8 cellular contexts compared by ENCODE assay signal in the genomic region with DNA sequence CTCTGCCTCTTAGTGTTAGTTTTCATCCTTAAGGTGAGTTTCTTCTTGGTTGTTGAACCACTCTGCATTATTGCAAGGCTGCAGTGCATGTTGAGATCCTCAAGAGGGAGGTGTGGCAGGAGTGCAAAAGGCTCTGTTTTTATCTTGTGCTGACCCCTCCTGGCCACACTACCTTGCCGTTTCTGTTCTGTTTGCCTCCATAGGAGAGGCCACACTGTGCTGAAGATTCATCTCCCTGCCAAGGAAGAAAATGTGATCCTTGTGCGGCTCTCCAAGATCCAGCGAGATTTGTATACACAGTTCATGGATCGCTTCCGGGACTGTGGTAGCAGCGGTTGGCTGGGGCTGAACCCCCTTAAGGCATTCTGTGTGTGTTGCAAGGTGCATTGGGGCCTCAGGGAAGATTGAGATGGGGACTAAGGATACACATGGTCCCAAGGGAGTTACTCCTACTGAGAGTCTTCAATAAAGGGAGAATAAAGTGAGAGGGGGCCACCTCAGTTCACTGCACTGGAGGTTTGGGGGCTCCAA. TPM values are rescaled to one million over a fixed set of nuclear protein-coding genes. Genes with fewer than 3 reads are reported as not detected.
A peak's percentile ranks its signal among the peaks of the same experiment; 100 is the strongest.
DNase-seq lines count a peak whose midpoint lies in the region; ATAC-seq, FAIRE-seq and TF ChIP-seq lines count a peak whose summit lies in the region.

No MANE protein-coding gene starts in this region.

- CTCF ChIA-PET in K562 (lab: Yijun Ruan, JAX; ENCODE audit: low intra/inter-chr PET ratio): interaction anchor here (0.6 to 2.1 kb wide), 5 partner anchors 11 to 138 kb away, joined by 3 to 18 read pairs (median 6); partner anchors contain the start of gene DCAF1

- no peak overlapping the region for H2AFZ ChIP-seq in K562 (ENCODE audit: low read depth, low read length)

- POLR2A ChIA-PET in K562 (lab: Yijun Ruan, JAX): no interaction called here

- H3K36me3 ChIP-seq in NT2/D1 (ENCODE audit: insufficient read depth, insufficient read length, low read length) (peaks cover 91% of the 10 kb centered on the region), K562 (ENCODE audit: control insufficient read depth, insufficient read depth, low read length) (peaks cover 66% of the 10 kb centered on the region; the same call in 2 of the 3 replicates)

- TF ChIP-seq CTCF in GM10266 (IDR thresholded peaks at IDR 0.05; ENCODE audit: control insufficient read depth, insufficient read depth, low read depth, missing control alignments) (peak; percentile 79), K562 (IDR thresholded peaks at IDR 0.05 in 2 of 3, conservative IDR thresholded peaks at IDR 0.05 in 1 of 3; ENCODE audit: insufficient read depth in 2 of 3, low read depth in 1 of 3, low read length in 3 of 3) (peak; percentile 90 to 99 (median 99)), type B pancreatic cell (conservative IDR thresholded peaks at IDR 0.05) (peak; percentile 79)

- H3K4me3 Mint-ChIP-seq in type B pancreatic cell: peak overlapping the region; percentile 24

- no TSS peak for BruUV-seq in K562 (replicated peaks; lab: Mats Ljungman, UMichigan)

- no peak overlapping the region for H3K9ac ChIP-seq in NT2/D1 (ENCODE audit: insufficient read length, low read depth)
- no peak overlapping the region for H3K9ac ChIP-seq in K562 (ENCODE audit: insufficient read depth in 1 of 2, low read depth in 2 of 2, low read length in 2 of 2)

- H3K9me3 Mint-ChIP-seq in type B pancreatic cell: no peaks in the 10 kb centered on the region

- H3K4me1 ChIP-seq in NT2/D1 (ENCODE audit: insufficient read depth, insufficient read length): no peaks in the 10 kb centered on the region
- H3K4me1 ChIP-seq in K562 (replicated peaks in 1 of 2; ENCODE audit: control insufficient read depth in 2 of 2, insufficient read depth in 2 of 2, low read length in 2 of 2): no peaks in the 10 kb centered on the region

- H3K9me1 ChIP-seq in K562 (ENCODE audit: control insufficient read depth, insufficient read depth, low read length): peaks cover 3% of the 10 kb centered on the region

- H3K4me3 ChIP-seq in NT2/D1 (ENCODE audit: insufficient read length, low read depth): no peak overlapping the region
- no peak overlapping the region for H3K4me3 ChIP-seq in K562

- H3K4me1 Mint-ChIP-seq in type B pancreatic cell (ENCODE audit: unreplicated experiment): peaks cover 6% of the 10 kb centered on the region

- no peak overlapping the region for H3K27ac ChIP-seq in K562 (ENCODE audit: extremely low read depth, low read depth, low read length)

- H3K27me3 ChIP-seq in NT2/D1 (ENCODE audit: insufficient read depth, insufficient read length) (no peaks in the 10 kb centered on the region), K562 (ENCODE audit: control insufficient read depth in 2 of 2, insufficient read depth in 2 of 2, low read length in 2 of 2) (no peaks in the 10 kb centered on the region)

- in situ Hi-C loops in K562 (cut with MboI): loop anchor here (5.0 kb wide), 1 partner anchor 136 kb away; the partner anchor contains the start of gene DCAF1

- no peaks in the 10 kb centered on the region for H3K79me2 ChIP-seq in K562 (ENCODE audit: control insufficient read depth, insufficient read depth, low read length)

- H3K36me3 Mint-ChIP-seq in type B pancreatic cell: peaks cover 20% of the 10 kb centered on the region

- no peak for TF ChIP-seq POLR2A in K562 (conservative IDR thresholded peaks at IDR 0.05)

- TF ChIP-seq RAD21 in K562 (CRISPR knock-in tag; conservative IDR thresholded peaks at IDR 0.05 in 1 of 2, IDR thresholded peaks at IDR 0.05 in 1 of 2): peak; percentile 74 to 86

- FAIRE-seq in A204.1 (lab: Jason Lieb, UNC): peak; percentile 83
- peak; percentile 84 for FAIRE-seq in K562 (lab: Jason Lieb, UNC)

- peak overlapping the region; percentile 89 for H3K27ac Mint-ChIP-seq in type B pancreatic cell

- no peak for TF ChIP-seq EP300 in K562 (IDR thresholded peaks at IDR 0.05; ENCODE audit: low read length)

- DNase-seq in GM10266 (ENCODE audit: extremely low spot score): peak; percentile 54
- peak; percentile 83 for DNase-seq in NT2/D1 (ENCODE audit: low read depth, low spot score)
- peak; percentile 69 to 73 (median 72) for DNase-seq in K562 (ENCODE audit: extremely low read depth in 1 of 4, low spot score in 3 of 4)
- no peak for DNase-seq in left lobe of liver (ENCODE audit: low spot score)
- DNase-seq in type B pancreatic cell (ENCODE audit: extremely low spot score, unreplicated experiment): no peak
- DNase-seq in NCI-H1048 (lab: John Stamatoyannopoulos, UW): no peak

- H3K4me2 ChIP-seq in K562 (ENCODE audit: insufficient read depth, low read length): no peak overlapping the region

- WGBS in K562 (ENCODE audit: insufficient coverage, low coverage, missing lambda C conversion rate): 61% methylated on average over 6 of the region's 6 CpGs

- ATAC-seq in HG03196 (IDR thresholded peaks at IDR 0.05; ENCODE audit: unreplicated experiment): peak; percentile 58
- ATAC-seq in K562: peak; percentile 99
- ATAC-seq in left lobe of liver: peak; percentile 84

- intact Hi-C loops in K562 (cut with micrococcal nuclease): loop anchor here (1.0 kb wide), 2 partner anchors 31 to 136 kb away; no protein-coding TSS in a partner anchor

- no peaks in the 10 kb centered on the region for H3K9me3 ChIP-seq in NT2/D1 (ENCODE audit: insufficient read depth, low read length)
- H3K9me3 ChIP-seq in K562 (replicated peaks; ENCODE audit: control insufficient read depth, insufficient read depth, low read depth, low read length): no peaks in the 10 kb centered on the region

- H3K27me3 Mint-ChIP-seq in type B pancreatic cell: no peaks in the 10 kb centered on the region

- no peaks in the 10 kb centered on the region for H4K20me1 ChIP-seq in K562 (replicated peaks; ENCODE audit: control insufficient read depth, insufficient read depth, low read length)

TF ChIP-seq in K562, 482 proteins besides CTCF, POLR2A, EP300 and RAD21 (continues in another document):
- TF ChIP-seq STAG1 (CRISPR knock-in tag; IDR thresholded peaks at IDR 0.05; ENCODE audit: borderline replicate concordance) (no peak), NEUROD1 (IDR thresholded peaks at IDR 0.05; ENCODE audit: borderline replicate concordance, low read depth, low read length, partially characterized antibody) (peak; percentile 14), ZNF511 (CRISPR knock-in tag; IDR thresholded peaks at IDR 0.05) (no peak), RUNX1 (IDR thresholded peaks at IDR 0.05; ENCODE audit: low read depth) (no peak), DEAF1 (CRISPR knock-in tag; IDR thresholded peaks at IDR 0.05) (0 out of 2 replicates have a peak, but pooled peaks have one; percentile 37), XRCC4 (IDR thresholded peaks at IDR 0.05; ENCODE audit: extremely low read depth, insufficient read depth, insufficient read length) (no peak)
- TF ChIP-seq, protein P1, sequence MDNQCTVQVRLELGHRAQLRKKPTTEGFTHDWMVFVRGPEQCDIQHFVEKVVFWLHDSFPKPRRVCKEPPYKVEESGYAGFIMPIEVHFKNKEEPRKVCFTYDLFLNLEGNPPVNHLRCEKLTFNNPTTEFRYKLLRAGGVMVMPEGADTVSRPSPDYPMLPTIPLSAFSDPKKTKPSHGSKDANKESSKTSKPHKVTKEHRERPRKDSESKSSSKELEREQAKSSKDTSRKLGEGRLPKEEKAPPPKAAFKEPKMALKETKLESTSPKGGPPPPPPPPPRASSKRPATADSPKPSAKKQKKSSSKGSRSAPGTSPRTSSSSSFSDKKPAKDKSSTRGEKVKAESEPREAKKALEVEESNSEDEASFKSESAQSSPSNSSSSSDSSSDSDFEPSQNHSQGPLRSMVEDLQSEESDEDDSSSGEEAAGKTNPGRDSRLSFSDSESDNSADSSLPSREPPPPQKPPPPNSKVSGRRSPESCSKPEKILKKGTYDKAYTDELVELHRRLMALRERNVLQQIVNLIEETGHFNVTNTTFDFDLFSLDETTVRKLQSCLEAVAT (IDR thresholded peaks at IDR 0.05): 0 out of 4 replicates have a peak, but pooled peaks of 1 of the 2 experiments have one; percentile 74

RNA-seq across cellular contexts. Expression of gene TEX264, which starts 33.0 kb away (rescaled TPM):
- total RNA-seq in K562 (2011; cell fraction: chromatin; rRNA removed; ENCODE audit: low replicate concordance): 12.5 and 39.2 TPM in 2 replicates
- total RNA-seq in K562 (2011; cell fraction: nucleolus; rRNA removed): 61.0 and 67.0 TPM in 2 replicates
- total RNA-seq in K562 (2011; cell fraction: nucleoplasm; rRNA removed): 35.3 and 41.1 TPM in 2 replicates
- total RNA-seq in K562 (2014; rRNA removed) (31.0 and 42.5 TPM in 2 replicates), K562 (2014; rRNA removed; fragmentation: Illumina TruSeq; extraction: Trizol) (19.8 and 25.4 TPM in 2 replicates), K562 (2015; rRNA removed; fragmentation: Illumina TruSeq; extraction: Trizol) (31.3 and 34.7 TPM in 2 replicates), K562 (2021) (29.5 and 32.1 TPM in 2 replicates), left lobe of liver (39.2 TPM), type B pancreatic cell (ENCODE audit: low replicate concordance) (43.8 and 50.0 TPM in 2 replicates)
- polyA plus RNA-seq in K562 (2011; rRNA removed) (31.3 and 35.8 TPM in 2 replicates), K562 (2014; fragmentation: Illumina TruSeq; extraction: Trizol) (44.4 and 47.0 TPM in 2 replicates), K562 (2014; fragmentation: Nextera tagmentation; extraction: Ambion mirVana) (10 to 100 TPM in 1 of 2 experiments, 1 to 10 TPM in 1; 4.1 to 20.2 TPM), K562 (2014; rRNA removed) (30.1 and 34.9 TPM in 2 replicates)
- polyA plus RNA-seq in K562 (2011; cell fraction: cytosol; rRNA removed): 83.8 and 104 TPM in 2 replicates
- polyA plus RNA-seq in K562 (2011; cell fraction: nucleus; rRNA removed): 35.5 and 49.7 TPM in 2 replicates
- polyA plus RNA-seq in K562 (2012): 26.9 and 37.0 TPM in 2 replicates
- polyA minus RNA-seq in K562 (2011; rRNA and poly(A)+ RNA removed): 35.9 and 38.8 TPM in 2 replicates
- 16.5 and 17.7 TPM in 2 replicates for polyA minus RNA-seq in K562 (2011; cell fraction: cytosol; rRNA and poly(A)+ RNA removed)
- 12.3 and 17.1 TPM in 2 replicates for polyA minus RNA-seq in K562 (2011; cell fraction: nucleus; rRNA and poly(A)+ RNA removed)

Comparison
In these comparisons a context has a peak if more than half of its experiments do, and no peak if none do; other contexts are left out.
1. DNase-seq: peak in GM10266 (single experiment), NT2/D1 (single experiment) and K562 (4 of 4); none in left lobe of liver (single experiment), type B pancreatic cell (single experiment) and NCI-H1048 (single experiment).
2. Peak in every context shown above with its lines, with median percentiles within 50 percentile points of each other: CTCF ChIP-seq and ATAC-seq.